Comparison of ENCODE assay signal across 23 cellular contexts in genomic region chr12:52263761-52264434, GRCh38. TPM values are rescaled to one million over a fixed set of nuclear protein-coding genes. Genes with fewer than 3 reads are reported as not detected.
"Had no signal": no experiment of that assay in that cellular context is flagged by ENCODE, and none has a peak within 500 bp of the region (broad histone marks: within the 10 kb centered on the region; RNA-seq: fewer than 3 reads in every experiment).

No MANE protein-coding gene starts in this region.

- ATAC-seq: foreskin keratinocyte; left ventricle myocardium superior; stimulated activated naive B cell treated with anti-CD40 and anti-IgM and Interleukin-4, amounts not matched to agents 10 μg/mL and 1 μg/mL and 100 μg/mL, for 72 hours; stimulated activated naive CD8-positive, alpha-beta T cell treated with anti-CD3 and anti-CD28 coated beads, Interleukin-15, amount 100 ng/mL, for 72 hours had no signal

- H3K27ac ChIP-seq: colonic mucosa, esophagus squamous epithelium, foreskin keratinocyte, right atrium auricular region, thoracic aorta, transverse colon had no signal

- H3K4me3 ChIP-seq: colonic mucosa, esophagus squamous epithelium, lung, right atrium auricular region, thoracic aorta, transverse colon had no signal

- H3K4me1 ChIP-seq: colonic mucosa, foreskin keratinocyte, right atrium auricular region, transverse colon had no signal

- H3K27me3 ChIP-seq: right atrium auricular region had no signal

- H3K9me3 ChIP-seq: colonic mucosa, esophagus squamous epithelium, right atrium auricular region, thoracic aorta, transverse colon had no signal

- DNase-seq: colonic mucosa; dermis blood vessel endothelial cell; esophagus squamous epithelium; foreskin keratinocyte; immature natural killer cell; left cardiac atrium; left ventricle myocardium superior; mesenchymal stem cell; naive B cell; stimulated activated CD4-positive, alpha-beta T cell treated with anti-CD3 and anti-CD28 coated beads, Interleukin-2, amount 100 ng/mL, for 24 hours; stimulated activated CD4-positive, alpha-beta T cell treated with anti-CD3 and anti-CD28 coated beads, Interleukin-4, amount 100 ng/mL, for 4 hours; stimulated activated naive B cell treated with anti-CD40 and anti-IgM and Interleukin-4, amounts not matched to agents 10 μg/mL and 1 μg/mL and 100 μg/mL, for 72 hours; stimulated activated naive CD8-positive, alpha-beta T cell treated with anti-CD3 and anti-CD28 coated beads, Interleukin-15, amount 100 ng/mL, for 72 hours; transverse colon had no signal

- H3K36me3 ChIP-seq: colonic mucosa, esophagus squamous epithelium, right atrium auricular region, thoracic aorta, transverse colon had no signal

RNA-seq across cellular contexts. Expression of gene KRT86, which starts 10.5 kb away (rescaled TPM):
- total RNA-seq: cerebellum, dermis blood vessel endothelial cell, esophagus squamous epithelium, left cardiac atrium, left ventricle myocardium superior, right atrium auricular region, urinary bladder had no signal
- polyA plus RNA-seq: keratinocyte had no signal

RNA-seq across cellular contexts. Expression of gene KRT81, which starts 27.4 kb away (rescaled TPM):
- total RNA-seq: cerebellum, dermis blood vessel endothelial cell, esophagus squamous epithelium, foreskin keratinocyte, left cardiac atrium, left ventricle myocardium superior, omental fat pad, right atrium auricular region, subcutaneous adipose tissue, transverse colon, urinary bladder had no signal
- polyA plus RNA-seq: urinary bladder had no signal

RNA-seq across cellular contexts. Expression of gene KRT7, which starts 30.9 kb away (rescaled TPM):
- total RNA-seq: cerebellum had no signal
- polyA plus RNA-seq: immature natural killer cell had no signal

RNA-seq across cellular contexts. Expression of gene KRT83, which starts 57.3 kb away (rescaled TPM):
- total RNA-seq: cerebellum, colonic mucosa, dermis blood vessel endothelial cell, epithelial cell of proximal tubule, esophagus squamous epithelium, foreskin keratinocyte, left cardiac atrium, left ventricle myocardium superior, lung, omental fat pad, right atrium auricular region, subcutaneous adipose tissue, thoracic aorta, transverse colon, urinary bladder had no signal
- polyA plus RNA-seq: foreskin keratinocyte, immature natural killer cell, keratinocyte, lung, urinary bladder had no signal
